8 cellular contexts compared by ENCODE assay signal in genomic region chr3:161851941-161852566, GRCh38.
DNase-seq lines count a peak whose midpoint lies in the region; ATAC-seq, FAIRE-seq and TF ChIP-seq lines count a peak whose summit lies in the region.

No MANE protein-coding gene starts in this region.

- H3K36me3 ChIP-seq in DND-41 (ENCODE audit: insufficient read depth, low read length), result no peaks in the 10 kb centered on the region
- H3K36me3 ChIP-seq in astrocyte (ENCODE audit: insufficient read depth, low read length), result no peaks in the 10 kb centered on the region

- H3K27ac Mint-ChIP-seq in astrocyte (ENCODE audit: unreplicated experiment), result no peak overlapping the region

- H3K27ac ChIP-seq in DND-41 (ENCODE audit: low read length) (no peak overlapping the region), astrocyte (ENCODE audit: low read depth, low read length) (no peak overlapping the region)

- H2AFZ ChIP-seq in DND-41 (ENCODE audit: low read depth, low read length) (no peak overlapping the region), astrocyte (ENCODE audit: low read depth, low read length) (peak overlapping the region; percentile 16)

- H4K20me1 ChIP-seq in DND-41 (ENCODE audit: insufficient read depth, low read length) (no peaks in the 10 kb centered on the region), astrocyte (ENCODE audit: insufficient read depth, low read length) (no peaks in the 10 kb centered on the region)

- ATAC-seq in DND-41 (ENCODE audit: insufficient read depth, low read depth) (peak; percentile 64; the same call in 2 of the 3 replicates), GM18909 (IDR thresholded peaks at IDR 0.05; ENCODE audit: poor library complexity, unreplicated experiment) (peak; percentile 89), HG03060 (IDR thresholded peaks at IDR 0.05; ENCODE audit: low read depth, unreplicated experiment) (peak; percentile 80)

- no peak for FAIRE-seq in astrocyte (lab: Jason Lieb, UNC)

- H3K36me3 Mint-ChIP-seq in astrocyte (ENCODE audit: low read depth, unreplicated experiment), result no peaks in the 10 kb centered on the region

- H3K27me3 ChIP-seq in DND-41 (ENCODE audit: insufficient read depth, low read length, poor library complexity), result no peaks in the 10 kb centered on the region
- H3K27me3 ChIP-seq in astrocyte (ENCODE audit: insufficient read depth, low read length), result no peaks in the 10 kb centered on the region

- H3K9ac ChIP-seq in DND-41 (ENCODE audit: low read depth, low read length) (no peak overlapping the region), astrocyte (ENCODE audit: low read length) (no peak overlapping the region)

- H3K9me3 Mint-ChIP-seq in astrocyte (ENCODE audit: unreplicated experiment), result peaks cover under 1% of the 10 kb centered on the region

- H3K4me1 ChIP-seq in DND-41 (ENCODE audit: insufficient read depth, low read length), result no peaks in the 10 kb centered on the region
- H3K4me1 ChIP-seq in astrocyte (ENCODE audit: insufficient read depth, low read length), result peaks cover 14% of the 10 kb centered on the region

- H3K9me3 ChIP-seq in DND-41 (ENCODE audit: insufficient read depth, low read length, severe bottlenecking) (peaks cover 2% of the 10 kb centered on the region), astrocyte (ENCODE audit: insufficient read depth, low read depth, low read length) (no peaks in the 10 kb centered on the region)

- H3K27me3 Mint-ChIP-seq in astrocyte (ENCODE audit: low read depth, unreplicated experiment), result peaks cover 3% of the 10 kb centered on the region

- H3K4me3 Mint-ChIP-seq in astrocyte (ENCODE audit: unreplicated experiment), result no peak overlapping the region

- peak; percentile 66 for DNase-seq in DND-41
- DNase-seq in NCI-H446 treated with DMSO at 0.1 percent for 48 hours (lab: John Stamatoyannopoulos, UW), result peak; percentile 8
- DNase-seq in astrocyte (ENCODE audit: low read depth), result peak; percentile 12
- DNase-seq in inferior parietal cortex (ENCODE audit: extremely low spot score), result peak; percentile 51
- peak; percentile 10 for DNase-seq in stromal cell of bone marrow (ENCODE audit: low read depth)
- no peak for DNase-seq in 8988T

- H3K79me2 ChIP-seq in DND-41 (ENCODE audit: insufficient read depth, low read length) (no peaks in the 10 kb centered on the region), astrocyte (ENCODE audit: insufficient read depth, low read length) (no peaks in the 10 kb centered on the region)

- TF ChIP-seq CTCF in DND-41 (IDR thresholded peaks at IDR 0.05; ENCODE audit: borderline replicate concordance, extremely low read depth, low read length, poor library complexity, severe bottlenecking) (peak; percentile 78), astrocyte (IDR thresholded peaks at IDR 0.05; ENCODE audit: insufficient read depth, low read depth, low read length) (peak; percentile 77)

- no peak overlapping the region for H3K4me2 ChIP-seq in DND-41 (ENCODE audit: insufficient read depth, low read length)
- no peak overlapping the region for H3K4me2 ChIP-seq in astrocyte (ENCODE audit: low read length)

- H3K4me3 ChIP-seq in DND-41 (ENCODE audit: low read depth in 1 of 2, low read length in 2 of 2) (no peak overlapping the region), astrocyte (ENCODE audit: insufficient read depth, low read depth, low read length) (no peak overlapping the region)

- H3K4me1 Mint-ChIP-seq in astrocyte (ENCODE audit: low read depth, unreplicated experiment), result peaks cover 11% of the 10 kb centered on the region
